Comparison of ENCODE assay signal across 1 cellular context in genomic region chr9:128504485-128505413, GRCh38.
TF ChIP-seq lines count a peak whose summit lies in the region.

Gene GLE1 (plus strand): TSS chr9:128504719. CDS start chr9:128504806, 87 bp downstream.

TF ChIP-seq in HepG2, 621 proteins besides CTCF, POLR2A, EP300 and RAD21 (continued from another document and continues in another):
- TF ChIP-seq ZNF574 (CRISPR knock-in tag; IDR thresholded peaks at IDR 0.05) (peak; percentile 72; the same call in 1 of the 2 replicates), ZNF777 (CRISPR knock-in tag; IDR thresholded peaks at IDR 0.05) (peak; percentile 96), MTA3 (CRISPR knock-in tag; IDR thresholded peaks at IDR 0.05) (no peak), ARNTL (CRISPR knock-in tag; IDR thresholded peaks at IDR 0.05) (peak; percentile 23; the same call in 1 of the 2 replicates), ZNF446 (CRISPR knock-in tag; IDR thresholded peaks at IDR 0.05) (no peak), SRF (IDR thresholded peaks at IDR 0.05; ENCODE audit: low read depth, low read length) (no peak), CEBPZ (IDR thresholded peaks at IDR 0.05; ENCODE audit: low read length) (no peak), MED13 (CRISPR knock-in tag; IDR thresholded peaks at IDR 0.05) (peak; percentile 65; the same call in 1 of the 2 replicates), RCOR2 (CRISPR knock-in tag; IDR thresholded peaks at IDR 0.05) (no peak), ZBTB3 (CRISPR knock-in tag; IDR thresholded peaks at IDR 0.05; ENCODE audit: borderline replicate concordance, low read depth) (peak; percentile 75; the same call in 1 of the 2 replicates), PTBP1 (IDR thresholded peaks at IDR 0.05; ENCODE audit: low read depth, low read length, poor library complexity, severe bottlenecking) (no peak), MLX (CRISPR knock-in tag; IDR thresholded peaks at IDR 0.05) (0 out of 2 replicates have a peak, but pooled peaks have one; percentile 33), ZNF264 (CRISPR knock-in tag; IDR thresholded peaks at IDR 0.05) (peak; percentile 93), PRDM4 (CRISPR knock-in tag; IDR thresholded peaks at IDR 0.05; ENCODE audit: borderline replicate concordance) (peak; percentile 17; the same call in 1 of the 2 replicates), ZNF276 (CRISPR knock-in tag; IDR thresholded peaks at IDR 0.05; ENCODE audit: low read depth) (0 out of 2 replicates have a peak, but pooled peaks have one; percentile 61), SOX13 (IDR thresholded peaks at IDR 0.05) (no peak; the same call in 1 of the 2 replicates), SOX13 (CRISPR knock-in tag; conservative IDR thresholded peaks at IDR 0.05 in 1 of 2, IDR thresholded peaks at IDR 0.05 in 1 of 2) (peak in 1 of 2 experiments; percentile 42; a peak in 2 of 4 replicates), HOXD1 (CRISPR knock-in tag; IDR thresholded peaks at IDR 0.05) (peak; percentile 89), ZXDC (CRISPR knock-in tag; IDR thresholded peaks at IDR 0.05) (no peak), ISL2 (CRISPR knock-in tag; IDR thresholded peaks at IDR 0.05) (peak; percentile 76), ZNF205 (CRISPR knock-in tag; IDR thresholded peaks at IDR 0.05) (no peak; the same call in 1 of the 2 replicates), MYC (CRISPR knock-in tag; IDR thresholded peaks at IDR 0.05; ENCODE audit: borderline replicate concordance) (peak; percentile 78), ZBTB8A (CRISPR knock-in tag; IDR thresholded peaks at IDR 0.05; ENCODE audit: borderline replicate concordance, low read depth) (no peak), ADNP (CRISPR knock-in tag; IDR thresholded peaks at IDR 0.05) (no peak), SRSF4 (IDR thresholded peaks at IDR 0.05; ENCODE audit: low read depth, low read length, poor library complexity, severe bottlenecking) (no peak), ARNT (IDR thresholded peaks at IDR 0.05) (no peak), ZSCAN20 (CRISPR knock-in tag; IDR thresholded peaks at IDR 0.05; ENCODE audit: borderline replicate concordance) (peak; percentile 92; the same call in 1 of the 2 replicates), SUZ12 (IDR thresholded peaks at IDR 0.05; ENCODE audit: low read depth, low read length) (no peak), GZF1 (CRISPR knock-in tag; IDR thresholded peaks at IDR 0.05) (peak; percentile 65; the same call in 1 of the 2 replicates), ZNF652 (CRISPR knock-in tag; IDR thresholded peaks at IDR 0.05; ENCODE audit: borderline replicate concordance, low read depth) (no peak), ZNF563 (CRISPR knock-in tag; IDR thresholded peaks at IDR 0.05) (0 out of 2 replicates have a peak, but pooled peaks have one; percentile 61), NFRKB (IDR thresholded peaks at IDR 0.05) (no peak), NPAS2 (CRISPR knock-in tag; IDR thresholded peaks at IDR 0.05; ENCODE audit: borderline replicate concordance) (no peak), HMGXB4 (CRISPR knock-in tag; IDR thresholded peaks at IDR 0.05; ENCODE audit: borderline replicate concordance in 1 of 2, low read depth in 1 of 2) (peak; percentile 32 to 78; a peak in 2 of 4 replicates), ZNF530 (CRISPR knock-in tag; IDR thresholded peaks at IDR 0.05; ENCODE audit: low read depth) (no peak), ZNF792 (CRISPR knock-in tag; IDR thresholded peaks at IDR 0.05) (0 out of 2 replicates have a peak, but pooled peaks have one; percentile 45), REXO4 (CRISPR knock-in tag; IDR thresholded peaks at IDR 0.05; ENCODE audit: borderline replicate concordance) (0 out of 2 replicates have a peak, but pooled peaks have one; percentile 42), ZNF746 (CRISPR knock-in tag; IDR thresholded peaks at IDR 0.05) (no peak), TBP (CRISPR knock-in tag; IDR thresholded peaks at IDR 0.05) (no peak), ZNF274 (CRISPR knock-in tag; IDR thresholded peaks at IDR 0.05) (peak; percentile 55; the same call in 1 of the 2 replicates), ZKSCAN1 (IDR thresholded peaks at IDR 0.05; ENCODE audit: low read length) (no peak), MTA1 (CRISPR knock-in tag; IDR thresholded peaks at IDR 0.05; ENCODE audit: borderline replicate concordance) (0 out of 2 replicates have a peak, but pooled peaks have one; percentile 26), ZBTB42 (CRISPR knock-in tag; IDR thresholded peaks at IDR 0.05) (peak; percentile 48; the same call in 1 of the 2 replicates)
- TF ChIP-seq, protein P1, sequence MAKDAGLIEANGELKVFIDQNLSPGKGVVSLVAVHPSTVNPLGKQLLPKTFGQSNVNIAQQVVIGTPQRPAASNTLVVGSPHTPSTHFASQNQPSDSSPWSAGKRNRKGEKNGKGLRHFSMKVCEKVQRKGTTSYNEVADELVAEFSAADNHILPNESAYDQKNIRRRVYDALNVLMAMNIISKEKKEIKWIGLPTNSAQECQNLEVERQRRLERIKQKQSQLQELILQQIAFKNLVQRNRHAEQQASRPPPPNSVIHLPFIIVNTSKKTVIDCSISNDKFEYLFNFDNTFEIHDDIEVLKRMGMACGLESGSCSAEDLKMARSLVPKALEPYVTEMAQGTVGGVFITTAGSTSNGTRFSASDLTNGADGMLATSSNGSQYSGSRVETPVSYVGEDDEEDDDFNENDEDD (CRISPR knock-in tag; IDR thresholded peaks at IDR 0.05; ENCODE audit: borderline replicate concordance) = peak; percentile 96
- TF ChIP-seq, protein P2, sequence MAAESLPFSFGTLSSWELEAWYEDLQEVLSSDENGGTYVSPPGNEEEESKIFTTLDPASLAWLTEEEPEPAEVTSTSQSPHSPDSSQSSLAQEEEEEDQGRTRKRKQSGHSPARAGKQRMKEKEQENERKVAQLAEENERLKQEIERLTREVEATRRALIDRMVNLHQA (CRISPR knock-in tag; IDR thresholded peaks at IDR 0.05) = no peak
- TF ChIP-seq, protein P3, sequence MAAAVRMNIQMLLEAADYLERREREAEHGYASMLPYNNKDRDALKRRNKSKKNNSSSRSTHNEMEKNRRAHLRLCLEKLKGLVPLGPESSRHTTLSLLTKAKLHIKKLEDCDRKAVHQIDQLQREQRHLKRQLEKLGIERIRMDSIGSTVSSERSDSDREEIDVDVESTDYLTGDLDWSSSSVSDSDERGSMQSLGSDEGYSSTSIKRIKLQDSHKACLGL (CRISPR knock-in tag; IDR thresholded peaks at IDR 0.05) = peak; percentile 74; the same call in 1 of the 2 replicates
